Comparison of ENCODE assay signal across 1 cellular context in genomic region chr18:55419132-55419938, GRCh38.
TF ChIP-seq lines count a peak whose summit lies in the region.

No MANE protein-coding gene starts in this region.

TF ChIP-seq in H1, 55 proteins besides CTCF, POLR2A, EP300 and RAD21 (continued from another document):
- TF ChIP-seq, protein P1, sequence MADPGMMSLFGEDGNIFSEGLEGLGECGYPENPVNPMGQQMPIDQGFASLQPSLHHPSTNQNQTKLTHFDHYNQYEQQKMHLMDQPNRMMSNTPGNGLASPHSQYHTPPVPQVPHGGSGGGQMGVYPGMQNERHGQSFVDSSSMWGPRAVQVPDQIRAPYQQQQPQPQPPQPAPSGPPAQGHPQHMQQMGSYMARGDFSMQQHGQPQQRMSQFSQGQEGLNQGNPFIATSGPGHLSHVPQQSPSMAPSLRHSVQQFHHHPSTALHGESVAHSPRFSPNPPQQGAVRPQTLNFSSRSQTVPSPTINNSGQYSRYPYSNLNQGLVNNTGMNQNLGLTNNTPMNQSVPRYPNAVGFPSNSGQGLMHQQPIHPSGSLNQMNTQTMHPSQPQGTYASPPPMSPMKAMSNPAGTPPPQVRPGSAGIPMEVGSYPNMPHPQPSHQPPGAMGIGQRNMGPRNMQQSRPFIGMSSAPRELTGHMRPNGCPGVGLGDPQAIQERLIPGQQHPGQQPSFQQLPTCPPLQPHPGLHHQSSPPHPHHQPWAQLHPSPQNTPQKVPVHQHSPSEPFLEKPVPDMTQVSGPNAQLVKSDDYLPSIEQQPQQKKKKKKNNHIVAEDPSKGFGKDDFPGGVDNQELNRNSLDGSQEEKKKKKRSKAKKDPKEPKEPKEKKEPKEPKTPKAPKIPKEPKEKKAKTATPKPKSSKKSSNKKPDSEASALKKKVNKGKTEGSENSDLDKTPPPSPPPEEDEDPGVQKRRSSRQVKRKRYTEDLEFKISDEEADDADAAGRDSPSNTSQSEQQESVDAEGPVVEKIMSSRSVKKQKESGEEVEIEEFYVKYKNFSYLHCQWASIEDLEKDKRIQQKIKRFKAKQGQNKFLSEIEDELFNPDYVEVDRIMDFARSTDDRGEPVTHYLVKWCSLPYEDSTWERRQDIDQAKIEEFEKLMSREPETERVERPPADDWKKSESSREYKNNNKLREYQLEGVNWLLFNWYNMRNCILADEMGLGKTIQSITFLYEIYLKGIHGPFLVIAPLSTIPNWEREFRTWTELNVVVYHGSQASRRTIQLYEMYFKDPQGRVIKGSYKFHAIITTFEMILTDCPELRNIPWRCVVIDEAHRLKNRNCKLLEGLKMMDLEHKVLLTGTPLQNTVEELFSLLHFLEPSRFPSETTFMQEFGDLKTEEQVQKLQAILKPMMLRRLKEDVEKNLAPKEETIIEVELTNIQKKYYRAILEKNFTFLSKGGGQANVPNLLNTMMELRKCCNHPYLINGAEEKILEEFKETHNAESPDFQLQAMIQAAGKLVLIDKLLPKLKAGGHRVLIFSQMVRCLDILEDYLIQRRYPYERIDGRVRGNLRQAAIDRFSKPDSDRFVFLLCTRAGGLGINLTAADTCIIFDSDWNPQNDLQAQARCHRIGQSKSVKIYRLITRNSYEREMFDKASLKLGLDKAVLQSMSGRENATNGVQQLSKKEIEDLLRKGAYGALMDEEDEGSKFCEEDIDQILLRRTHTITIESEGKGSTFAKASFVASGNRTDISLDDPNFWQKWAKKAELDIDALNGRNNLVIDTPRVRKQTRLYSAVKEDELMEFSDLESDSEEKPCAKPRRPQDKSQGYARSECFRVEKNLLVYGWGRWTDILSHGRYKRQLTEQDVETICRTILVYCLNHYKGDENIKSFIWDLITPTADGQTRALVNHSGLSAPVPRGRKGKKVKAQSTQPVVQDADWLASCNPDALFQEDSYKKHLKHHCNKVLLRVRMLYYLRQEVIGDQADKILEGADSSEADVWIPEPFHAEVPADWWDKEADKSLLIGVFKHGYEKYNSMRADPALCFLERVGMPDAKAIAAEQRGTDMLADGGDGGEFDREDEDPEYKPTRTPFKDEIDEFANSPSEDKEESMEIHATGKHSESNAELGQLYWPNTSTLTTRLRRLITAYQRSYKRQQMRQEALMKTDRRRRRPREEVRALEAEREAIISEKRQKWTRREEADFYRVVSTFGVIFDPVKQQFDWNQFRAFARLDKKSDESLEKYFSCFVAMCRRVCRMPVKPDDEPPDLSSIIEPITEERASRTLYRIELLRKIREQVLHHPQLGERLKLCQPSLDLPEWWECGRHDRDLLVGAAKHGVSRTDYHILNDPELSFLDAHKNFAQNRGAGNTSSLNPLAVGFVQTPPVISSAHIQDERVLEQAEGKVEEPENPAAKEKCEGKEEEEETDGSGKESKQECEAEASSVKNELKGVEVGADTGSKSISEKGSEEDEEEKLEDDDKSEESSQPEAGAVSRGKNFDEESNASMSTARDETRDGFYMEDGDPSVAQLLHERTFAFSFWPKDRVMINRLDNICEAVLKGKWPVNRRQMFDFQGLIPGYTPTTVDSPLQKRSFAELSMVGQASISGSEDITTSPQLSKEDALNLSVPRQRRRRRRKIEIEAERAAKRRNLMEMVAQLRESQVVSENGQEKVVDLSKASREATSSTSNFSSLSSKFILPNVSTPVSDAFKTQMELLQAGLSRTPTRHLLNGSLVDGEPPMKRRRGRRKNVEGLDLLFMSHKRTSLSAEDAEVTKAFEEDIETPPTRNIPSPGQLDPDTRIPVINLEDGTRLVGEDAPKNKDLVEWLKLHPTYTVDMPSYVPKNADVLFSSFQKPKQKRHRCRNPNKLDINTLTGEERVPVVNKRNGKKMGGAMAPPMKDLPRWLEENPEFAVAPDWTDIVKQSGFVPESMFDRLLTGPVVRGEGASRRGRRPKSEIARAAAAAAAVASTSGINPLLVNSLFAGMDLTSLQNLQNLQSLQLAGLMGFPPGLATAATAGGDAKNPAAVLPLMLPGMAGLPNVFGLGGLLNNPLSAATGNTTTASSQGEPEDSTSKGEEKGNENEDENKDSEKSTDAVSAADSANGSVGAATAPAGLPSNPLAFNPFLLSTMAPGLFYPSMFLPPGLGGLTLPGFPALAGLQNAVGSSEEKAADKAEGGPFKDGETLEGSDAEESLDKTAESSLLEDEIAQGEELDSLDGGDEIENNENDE (IDR thresholded peaks at IDR 0.05; ENCODE audit: insufficient replicate concordance, low read length), result peak; percentile 73
- TF ChIP-seq E2F6 (IDR thresholded peaks at IDR 0.05) (no peak), CEBPB (IDR thresholded peaks at IDR 0.05; ENCODE audit: low read depth, low read length) (peak; percentile 52; the same call in 1 of the 2 replicates)
